In the genomic region with DNA sequence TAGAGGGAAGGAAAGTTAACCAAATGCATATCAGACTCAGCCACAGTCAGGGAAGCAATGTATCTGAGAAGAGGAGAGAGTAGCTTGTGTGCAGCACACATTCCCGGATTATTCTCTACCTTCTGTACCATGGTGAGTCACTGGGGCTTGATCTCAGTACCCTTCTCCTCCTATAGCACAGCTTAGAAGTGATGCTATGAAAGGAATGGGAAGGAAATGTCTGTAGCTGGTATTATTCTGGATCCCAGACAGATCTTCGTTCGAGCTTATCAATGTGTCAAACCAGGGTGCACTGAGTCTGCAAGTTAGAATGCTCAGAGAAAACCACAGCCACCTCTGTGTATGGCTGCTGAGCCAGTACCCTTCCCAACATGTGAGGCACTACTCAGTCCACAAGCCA, we compare ENCODE assay signal across 16 cellular contexts.
"Had no signal": no experiment of that assay in that cellular context is flagged by ENCODE, and none has a peak within 500 bp of the region (broad histone marks: within the 10 kb centered on the region; RNA-seq: fewer than 3 reads in every experiment).

No MANE protein-coding gene starts in this region.

- H3K27ac ChIP-seq: ovary, spleen, thoracic aorta had no signal

- H3K4me1 Mint-ChIP-seq: brain; stimulated activated naive CD8-positive, alpha-beta T cell treated with anti-CD3 and anti-CD28 coated beads, Interleukin-15, amount 100 ng/mL, for 72 hours had no signal

- H3K4me1 ChIP-seq: spleen had no signal

- H3K9me3 Mint-ChIP-seq: activated CD8-positive, alpha-beta T cell treated with anti-CD3 and anti-CD28 coated beads for 36 hours; brain; neural crest cell; stimulated activated naive CD8-positive, alpha-beta T cell treated with anti-CD3 and anti-CD28 coated beads, Interleukin-15, amount 100 ng/mL, for 72 hours had no signal

- H3K4me3 ChIP-seq: ovary, spleen, thoracic aorta had no signal

- H3K27me3 ChIP-seq: ovary, spleen had no signal

- H3K27ac Mint-ChIP-seq: activated CD8-positive, alpha-beta T cell treated with anti-CD3 and anti-CD28 coated beads for 36 hours; brain had no signal

- H3K27me3 Mint-ChIP-seq: activated CD8-positive, alpha-beta T cell treated with anti-CD3 and anti-CD28 coated beads for 36 hours; brain; stimulated activated naive CD8-positive, alpha-beta T cell treated with anti-CD3 and anti-CD28 coated beads, Interleukin-15, amount 100 ng/mL, for 72 hours had no signal

- H3K36me3 ChIP-seq: ovary had no signal

- H3K4me3 Mint-ChIP-seq: activated CD8-positive, alpha-beta T cell treated with anti-CD3 and anti-CD28 coated beads for 36 hours; brain; neural crest cell; stimulated activated naive CD8-positive, alpha-beta T cell treated with anti-CD3 and anti-CD28 coated beads, Interleukin-15, amount 100 ng/mL, for 72 hours had no signal

- DNase-seq: activated CD4-positive, alpha-beta T cell treated with anti-CD3 and anti-CD28 coated beads for 48 hours; activated CD8-positive, alpha-beta T cell treated with anti-CD3 and anti-CD28 coated beads for 36 hours; activated gamma-delta T cell treated with Interleukin-2 at 50 U/mL for 16 hours; dermis blood vessel endothelial cell; erythroblast; islet precursor cell; midbrain; ovary; spleen; stimulated activated naive CD8-positive, alpha-beta T cell treated with anti-CD3 and anti-CD28 coated beads, Interleukin-15, amount 100 ng/mL, for 72 hours; T-helper 2 cell had no signal

- H3K9me3 ChIP-seq: ovary, spleen, thoracic aorta had no signal

- ATAC-seq: activated CD8-positive, alpha-beta T cell treated with anti-CD3 and anti-CD28 coated beads for 36 hours; left lobe of liver; sciatic nerve; stimulated activated naive CD8-positive, alpha-beta T cell treated with anti-CD3 and anti-CD28 coated beads, Interleukin-15, amount 100 ng/mL, for 72 hours had no signal
